28 cellular contexts compared by ENCODE assay signal in the genomic region with DNA sequence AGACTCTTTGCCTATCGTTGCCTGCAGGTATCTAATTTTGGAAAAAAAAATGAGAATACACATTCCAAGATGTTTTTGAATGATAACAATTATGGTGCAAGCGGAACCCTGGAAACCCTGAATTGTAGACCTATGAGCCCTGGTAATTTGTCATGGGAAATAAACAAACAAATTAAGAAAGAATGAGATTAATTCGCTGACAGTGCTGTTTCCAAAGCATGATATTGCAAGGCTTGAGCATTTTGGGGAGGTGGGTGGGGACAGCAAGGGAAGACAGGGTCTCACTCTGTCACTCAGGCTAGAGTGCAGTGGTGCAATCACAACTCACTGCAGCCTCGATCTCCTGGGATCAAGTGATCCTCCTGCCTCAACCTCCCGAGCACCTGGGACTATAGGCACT.
"Had no signal": no experiment of that assay in that cellular context is flagged by ENCODE, and none has a peak within 500 bp of the region (broad histone marks: within the 10 kb centered on the region; RNA-seq: fewer than 3 reads in every experiment).

No MANE protein-coding gene starts in this region.

- H3K79me2 ChIP-seq: parathyroid adenoma had no signal

- H3K4me2 ChIP-seq: neural progenitor cell, smooth muscle cell had no signal

- H3K36me3 ChIP-seq: neural progenitor cell, ovary, spleen, suprapubic skin, tibial nerve, upper lobe of left lung, uterus had no signal

- H3K4me1 ChIP-seq: parathyroid adenoma, psoas muscle, spleen, suprapubic skin, testis, tibial nerve, upper lobe of left lung, uterus had no signal

- H2AFZ ChIP-seq: neural progenitor cell, parathyroid adenoma had no signal

- H3K4me3 ChIP-seq: neural progenitor cell, ovary, psoas muscle, skin epidermis, smooth muscle cell, spleen, suprapubic skin, testis, tibial nerve, upper lobe of left lung, uterus had no signal

- H3K27me3 ChIP-seq: neural progenitor cell, ovary, spleen, suprapubic skin, testis, tibial nerve, upper lobe of left lung, uterus had no signal

- DNase-seq: naive thymus-derived CD4-positive, alpha-beta T cell; natural killer cell; ovary; posterior cingulate gyrus; psoas muscle; right cardiac atrium; spleen; stimulated activated CD4-positive, alpha-beta T cell treated with anti-CD3 and anti-CD28 coated beads, Interleukin-12 subunit alpha, Interleukin-12 subunit beta, amount 100 ng/mL, for 4 hours; stimulated activated CD4-positive, alpha-beta T cell treated with anti-CD3 and anti-CD28 coated beads, Interleukin-1b, Interleukin-23, amount 100 ng/mL, for 48 hours; stimulated activated CD4-positive, alpha-beta T cell treated with anti-CD3 and anti-CD28 coated beads, Interleukin-4, amount 100 ng/mL, for 1 hour; stimulated activated CD4-positive, alpha-beta T cell treated with anti-CD3 and anti-CD28 coated beads, Interleukin-4, amount 100 ng/mL, for 4 hours; stimulated activated CD8-positive, alpha-beta memory T cell treated with anti-CD3 and anti-CD28 coated beads, Interleukin-4, amount 100 ng/mL, for 48 hours; stimulated activated naive CD4-positive, alpha-beta T cell; stimulated activated naive CD8-positive, alpha-beta T cell treated with anti-CD3 and anti-CD28 coated beads, Interleukin-15, amount 100 ng/mL, for 72 hours; stimulated activated naive CD8-positive, alpha-beta T cell treated with anti-CD3 and anti-CD28 coated beads, Interleukin-15, Interleukin-2, amounts not matched to agents 100 U/mL and 50 U/mL, for 24 hours; substantia nigra; testis; trophoblast cell; upper lobe of left lung; uterus had no signal

- H3K27ac ChIP-seq: neural progenitor cell, ovary, parathyroid adenoma, psoas muscle, skin epidermis, spleen, suprapubic skin, testis, tibial nerve, upper lobe of left lung, uterus had no signal

- H3K9ac ChIP-seq: neural progenitor cell, parathyroid adenoma had no signal

- H3K9me3 ChIP-seq: ovary, psoas muscle, spleen, suprapubic skin, testis, tibial nerve, upper lobe of left lung, uterus had no signal

- ATAC-seq: naive thymus-derived CD4-positive, alpha-beta T cell; natural killer cell; psoas muscle; right cardiac atrium; sciatic nerve; stimulated activated memory B cell treated with anti-CD40 and anti-IgM and Interleukin-4, amounts not matched to agents 10 μg/mL and 1 μg/mL and 100 μg/mL, for 72 hours; stimulated activated naive CD8-positive, alpha-beta T cell treated with anti-CD3 and anti-CD28 coated beads, Interleukin-15, amount 100 ng/mL, for 72 hours; stimulated activated naive CD8-positive, alpha-beta T cell treated with anti-CD3 and anti-CD28 coated beads, Interleukin-15, Interleukin-2, amounts not matched to agents 100 U/mL and 50 U/mL, for 24 hours had no signal
